9 cellular contexts compared by ENCODE assay signal in genomic region chr1:115717541-115717940, GRCh38. TPM values are rescaled to one million over a fixed set of nuclear protein-coding genes. Genes with fewer than 3 reads are reported as not detected.
DNase-seq lines count a peak whose midpoint lies in the region; ATAC-seq and TF ChIP-seq lines count a peak whose summit lies in the region.
"Had no signal": no experiment of that assay in that cellular context is flagged by ENCODE, and none has a peak within 500 bp of the region (broad histone marks: within the 10 kb centered on the region; RNA-seq: fewer than 3 reads in every experiment).

No MANE protein-coding gene starts in this region.

- H3K9me3 ChIP-seq in AG04450 (ENCODE audit: control insufficient read depth, insufficient read depth, low read length): no peaks in the 10 kb centered on the region
- no peaks in the 10 kb centered on the region for H3K9me3 ChIP-seq in Panc1 (ENCODE audit: control insufficient read depth, insufficient read depth, low read depth, low read length)

- ATAC-seq in Panc1 (no peak), HG02763 (IDR thresholded peaks at IDR 0.05; ENCODE audit: unreplicated experiment) (no peak), GM18520 (IDR thresholded peaks at IDR 0.05; ENCODE audit: unreplicated experiment) (no peak)
- ATAC-seq: stimulated activated effector memory CD8-positive, alpha-beta T cell treated with anti-CD3 and anti-CD28 coated beads, Interleukin-12 subunit alpha, Interleukin-12 subunit beta, amount 100 ng/mL, for 72 hours had no signal

- H3K36me3 Mint-ChIP-seq in osteocyte (ENCODE audit: unreplicated experiment): no peaks in the 10 kb centered on the region
- H3K36me3 Mint-ChIP-seq: stimulated activated effector memory CD8-positive, alpha-beta T cell treated with anti-CD3 and anti-CD28 coated beads, Interleukin-12 subunit alpha, Interleukin-12 subunit beta, amount 100 ng/mL, for 72 hours had no signal

- no peaks in the 10 kb centered on the region for H3K36me3 ChIP-seq in Panc1 (ENCODE audit: control insufficient read depth, insufficient read depth, low read length)

- H3K4me3 ChIP-seq in AG04450 (ENCODE audit: low read depth, low read length) (no peak overlapping the region), Panc1 (ENCODE audit: low read depth in 2 of 2, low read length in 2 of 2) (no peak overlapping the region), epithelial cell of esophagus (ENCODE audit: low read length) (no peak overlapping the region)

- intact Hi-C loops in Panc1 (cut with micrococcal nuclease; ENCODE audit: unreplicated experiment): loop anchor here (2.0 kb wide), 1 partner anchor 53 kb away; no protein-coding TSS in a partner anchor

- TF ChIP-seq CTCF in AG04450 (IDR thresholded peaks at IDR 0.05; ENCODE audit: low read depth, low read length) (peak; percentile 53), GM12872 (IDR thresholded peaks at IDR 0.05; ENCODE audit: insufficient read depth, low read depth, low read length) (peak; percentile 46), Panc1 (IDR thresholded peaks at IDR 0.05) (peak; percentile 40), epithelial cell of esophagus (IDR thresholded peaks at IDR 0.05; ENCODE audit: insufficient read depth, low read depth, low read length, missing control alignments) (peak; percentile 33), osteocyte (IDR thresholded peaks at IDR 0.05) (peak; percentile 54)

- DNase-seq in AG04450 (ENCODE audit: low read depth, low spot score) (no peak), Panc1 (ENCODE audit: low read depth, low spot score) (no peak), epithelial cell of esophagus (ENCODE audit: low read depth) (peak; percentile 57), osteocyte (ENCODE audit: extremely low spot score, unreplicated experiment) (no peak), NCI-H226 (no peak)

- H3K9me3 Mint-ChIP-seq in osteocyte (ENCODE audit: unreplicated experiment): no peaks in the 10 kb centered on the region
- H3K9me3 Mint-ChIP-seq: stimulated activated effector memory CD8-positive, alpha-beta T cell treated with anti-CD3 and anti-CD28 coated beads, Interleukin-12 subunit alpha, Interleukin-12 subunit beta, amount 100 ng/mL, for 72 hours had no signal

- H3K27ac ChIP-seq in AG04450 (ENCODE audit: low read depth, low read length) (no peak overlapping the region), Panc1 (ENCODE audit: low read length) (no peak overlapping the region)

- POLR2A ChIA-PET in AG04450 (lab: Yijun Ruan, JAX) (interaction anchor here (0.5 kb wide), 1 partner anchor 109 kb away, joined by 3 read pairs; no protein-coding TSS in a partner anchor), Panc1 (lab: Charles Lee) (no interaction called here)

- in situ Hi-C loops in Panc1 (cut with HindIII; ENCODE audit: low pct_unique_long_range_greater_than_20kb, low sequenced_read_pairs): no loop called here

- H3K27ac Mint-ChIP-seq in osteocyte (ENCODE audit: unreplicated experiment): no peak overlapping the region
- H3K27ac Mint-ChIP-seq: stimulated activated effector memory CD8-positive, alpha-beta T cell treated with anti-CD3 and anti-CD28 coated beads, Interleukin-12 subunit alpha, Interleukin-12 subunit beta, amount 100 ng/mL, for 72 hours had no signal

- H3K27me3 ChIP-seq in AG04450 (ENCODE audit: control insufficient read depth, insufficient read depth, low read length) (peaks cover 5% of the 10 kb centered on the region), Panc1 (ENCODE audit: control insufficient read depth, insufficient read depth, low read length) (no peaks in the 10 kb centered on the region)

- H3K27me3 Mint-ChIP-seq in osteocyte (ENCODE audit: unreplicated experiment): peaks cover 50% of the 10 kb centered on the region

- no peaks in the 10 kb centered on the region for H3K4me1 ChIP-seq in Panc1 (ENCODE audit: control insufficient read depth, insufficient read depth, low read length)

- H3K4me3 Mint-ChIP-seq in osteocyte (ENCODE audit: unreplicated experiment): no peak overlapping the region
- H3K4me3 Mint-ChIP-seq: stimulated activated effector memory CD8-positive, alpha-beta T cell treated with anti-CD3 and anti-CD28 coated beads, Interleukin-12 subunit alpha, Interleukin-12 subunit beta, amount 100 ng/mL, for 72 hours had no signal

- CTCF ChIA-PET in AG04450 (lab: Charles Lee): interaction anchor here (0.6 to 5.5 kb wide), 11 partner anchors 9 to 109 kb away, joined by 3 to 81 read pairs (median 5); no protein-coding TSS in a partner anchor
- CTCF ChIA-PET in Panc1 (lab: Charles Lee): interaction anchor here (0.9 kb wide), 1 partner anchor 54 kb away, joined by 3 read pairs; no protein-coding TSS in a partner anchor

- BruUV-seq in Panc1 (replicated peaks; lab: Mats Ljungman, UMichigan): no TSS peak

- peaks cover 5% of the 10 kb centered on the region for H3K4me1 Mint-ChIP-seq in osteocyte (ENCODE audit: unreplicated experiment)
- H3K4me1 Mint-ChIP-seq: stimulated activated effector memory CD8-positive, alpha-beta T cell treated with anti-CD3 and anti-CD28 coated beads, Interleukin-12 subunit alpha, Interleukin-12 subunit beta, amount 100 ng/mL, for 72 hours had no signal

RNA-seq across cellular contexts. Expression of gene CASQ2, which starts 51.0 kb away (rescaled TPM):
- polyA plus RNA-seq in AG04450 (2011; rRNA removed): not detected in 2 replicates
- not detected in 2 replicates for polyA minus RNA-seq in AG04450 (2011; rRNA and poly(A)+ RNA removed)
- not detected for total RNA-seq in Panc1 (2021; ENCODE audit: unreplicated experiment)
- not detected for polyA plus RNA-seq in Panc1 (2012; ENCODE audit: insufficient read length)
- total RNA-seq in osteocyte: not detected in 2 replicates
